ENCODE assay signal across 14 cellular contexts in genomic region chr12:103348935-103349334, GRCh38.
DNase-seq lines count a peak whose midpoint lies in the region; ATAC-seq, FAIRE-seq and TF ChIP-seq lines count a peak whose summit lies in the region.
"Had no signal": no experiment of that assay in that cellular context is flagged by ENCODE, and none has a peak within 500 bp of the region (broad histone marks: within the 10 kb centered on the region; RNA-seq: fewer than 3 reads in every experiment).

No MANE protein-coding gene starts in this region.

- TF ChIP-seq CTCF in suprapubic skin (IDR thresholded peaks at IDR 0.05) = no peak

- no peak for TF ChIP-seq EP300 in suprapubic skin (IDR thresholded peaks at IDR 0.05)

- FAIRE-seq in GM12891 (lab: Jason Lieb, UNC) = peak; percentile 51

- DNase-seq in activated naive CD4-positive, alpha-beta T cell (lab: John Stamatoyannopoulos, UW) = no peak
- no peak for DNase-seq in GM12891 (ENCODE audit: insufficient read length, low spot score)
- no peak for DNase-seq in activated T-helper 1 cell treated with anti-CD3 and anti-CD28 coated beads, Interleukin-12 subunit alpha, Interleukin-12 subunit beta, Interleukin-2, Interleukin-4 antibody, amounts not matched to agents 30 ng/mL and 10 ng/mL and 1 ng/mL, durations not matched to agents 14 hours and 24 hours and 36 hours (ENCODE audit: low spot score)
- DNase-seq in stimulated activated naive B cell treated with anti-CD40 and anti-IgM and Interleukin-4, amounts not matched to agents 10 μg/mL and 1 μg/mL and 100 μg/mL, for 72 hours = no peak
- no peak for DNase-seq in suprapubic skin (ENCODE audit: low spot score in 2 of 2)
- DNase-seq: COR-L47, HCEC 1CT, NCI-H1105 treated with DMSO at 0.1 percent for 48 hours, NCI-H187, PC-9, SJCRH30 had no signal

- H3K36me3 ChIP-seq in suprapubic skin = no peaks in the 10 kb centered on the region
- H3K36me3 ChIP-seq: SJCRH30 had no signal

- H3K4me1 ChIP-seq in suprapubic skin = no peaks in the 10 kb centered on the region
- H3K4me1 ChIP-seq: SJCRH30 had no signal

- ATAC-seq in stimulated activated naive B cell treated with anti-CD40 and anti-IgM and Interleukin-4, amounts not matched to agents 10 μg/mL and 1 μg/mL and 100 μg/mL, for 72 hours (replicated peaks) = peak; percentile 42 to 46
- no peak for ATAC-seq in GM21526 (IDR thresholded peaks at IDR 0.05; ENCODE audit: low FRiP score, unreplicated experiment)

- no peak overlapping the region for H3K4me3 Mint-ChIP-seq in activated naive CD4-positive, alpha-beta T cell treated with anti-CD3 and anti-CD28 coated beads, Interleukin-2, amount 50 U/mL, for 24 hours
- H3K4me3 Mint-ChIP-seq in activated T-helper 1 cell treated with anti-CD3 and anti-CD28 coated beads, Interleukin-12 subunit alpha, Interleukin-12 subunit beta, Interleukin-2, Interleukin-4 antibody, amounts not matched to agents 30 ng/mL and 10 ng/mL and 1 ng/mL, durations not matched to agents 14 hours and 24 hours and 36 hours = peak overlapping the region; percentile 39
- H3K4me3 Mint-ChIP-seq in stimulated activated naive B cell treated with anti-CD40 and anti-IgM and Interleukin-4, amounts not matched to agents 10 μg/mL and 1 μg/mL and 100 μg/mL, for 72 hours = no peak overlapping the region

- intact Hi-C loops in activated T-helper 1 cell treated with anti-CD3 and anti-CD28 coated beads, Interleukin-12 subunit alpha, Interleukin-12 subunit beta, Interleukin-2, Interleukin-4 antibody, amounts not matched to agents 30 ng/mL and 10 ng/mL and 1 ng/mL, durations not matched to agents 14 hours and 24 hours and 36 hours (cut with micrococcal nuclease) = no loop called here

- H3K27ac Mint-ChIP-seq in activated naive CD4-positive, alpha-beta T cell treated with anti-CD3 and anti-CD28 coated beads, Interleukin-2, amount 50 U/mL, for 24 hours = peak overlapping the region; percentile 44
- H3K27ac Mint-ChIP-seq in activated T-helper 1 cell treated with anti-CD3 and anti-CD28 coated beads, Interleukin-12 subunit alpha, Interleukin-12 subunit beta, Interleukin-2, Interleukin-4 antibody, amounts not matched to agents 30 ng/mL and 10 ng/mL and 1 ng/mL, durations not matched to agents 14 hours and 24 hours and 36 hours = no peak overlapping the region
- H3K27ac Mint-ChIP-seq in stimulated activated naive B cell treated with anti-CD40 and anti-IgM and Interleukin-4, amounts not matched to agents 10 μg/mL and 1 μg/mL and 100 μg/mL, for 72 hours = peak overlapping the region; percentile 48

- no peaks in the 10 kb centered on the region for H3K27me3 ChIP-seq in suprapubic skin
- H3K27me3 ChIP-seq: SJCRH30 had no signal

- H3K4me3 ChIP-seq in suprapubic skin = no peak overlapping the region
- H3K4me3 ChIP-seq: PC-9, SJCRH30 had no signal

- no peaks in the 10 kb centered on the region for H3K9me3 ChIP-seq in suprapubic skin
- H3K9me3 ChIP-seq: SJCRH30 had no signal

- no peaks in the 10 kb centered on the region for H3K9me3 Mint-ChIP-seq in activated naive CD4-positive, alpha-beta T cell treated with anti-CD3 and anti-CD28 coated beads, Interleukin-2, amount 50 U/mL, for 24 hours
- peaks cover 18% of the 10 kb centered on the region for H3K9me3 Mint-ChIP-seq in activated T-helper 1 cell treated with anti-CD3 and anti-CD28 coated beads, Interleukin-12 subunit alpha, Interleukin-12 subunit beta, Interleukin-2, Interleukin-4 antibody, amounts not matched to agents 30 ng/mL and 10 ng/mL and 1 ng/mL, durations not matched to agents 14 hours and 24 hours and 36 hours
- peaks cover 0 to 2% of the 10 kb centered on the region in 2 donors for H3K9me3 Mint-ChIP-seq in stimulated activated naive B cell treated with anti-CD40 and anti-IgM and Interleukin-4, amounts not matched to agents 10 μg/mL and 1 μg/mL and 100 μg/mL, for 72 hours

- H3K36me3 Mint-ChIP-seq in activated naive CD4-positive, alpha-beta T cell treated with anti-CD3 and anti-CD28 coated beads, Interleukin-2, amount 50 U/mL, for 24 hours = peaks cover 10% of the 10 kb centered on the region
- peaks cover 3% of the 10 kb centered on the region for H3K36me3 Mint-ChIP-seq in activated T-helper 1 cell treated with anti-CD3 and anti-CD28 coated beads, Interleukin-12 subunit alpha, Interleukin-12 subunit beta, Interleukin-2, Interleukin-4 antibody, amounts not matched to agents 30 ng/mL and 10 ng/mL and 1 ng/mL, durations not matched to agents 14 hours and 24 hours and 36 hours (ENCODE audit: low read depth)
- H3K36me3 Mint-ChIP-seq in stimulated activated naive B cell treated with anti-CD40 and anti-IgM and Interleukin-4, amounts not matched to agents 10 μg/mL and 1 μg/mL and 100 μg/mL, for 72 hours = peaks cover 17 to 30% of the 10 kb centered on the region in 2 donors

- H3K27ac ChIP-seq in suprapubic skin = no peak overlapping the region
- H3K27ac ChIP-seq: C4-2B, PC-9, SJCRH30 had no signal

- 89% methylated on average over 1 of the region's 1 CpG for WGBS in suprapubic skin

- TF ChIP-seq POLR2A in GM12891 (IDR thresholded peaks at IDR 0.05; ENCODE audit: low read depth, low read length) = no peak
- no peak for TF ChIP-seq POLR2A in suprapubic skin (IDR thresholded peaks at IDR 0.05)

- no peaks in the 10 kb centered on the region for H3K27me3 Mint-ChIP-seq in activated naive CD4-positive, alpha-beta T cell treated with anti-CD3 and anti-CD28 coated beads, Interleukin-2, amount 50 U/mL, for 24 hours
- peaks cover 3% of the 10 kb centered on the region for H3K27me3 Mint-ChIP-seq in activated T-helper 1 cell treated with anti-CD3 and anti-CD28 coated beads, Interleukin-12 subunit alpha, Interleukin-12 subunit beta, Interleukin-2, Interleukin-4 antibody, amounts not matched to agents 30 ng/mL and 10 ng/mL and 1 ng/mL, durations not matched to agents 14 hours and 24 hours and 36 hours (ENCODE audit: insufficient read depth)
- H3K27me3 Mint-ChIP-seq in stimulated activated naive B cell treated with anti-CD40 and anti-IgM and Interleukin-4, amounts not matched to agents 10 μg/mL and 1 μg/mL and 100 μg/mL, for 72 hours = no peaks in the 10 kb centered on the region

- H3K4me1 Mint-ChIP-seq in activated naive CD4-positive, alpha-beta T cell treated with anti-CD3 and anti-CD28 coated beads, Interleukin-2, amount 50 U/mL, for 24 hours = peaks cover 18% of the 10 kb centered on the region
- peaks cover 20% of the 10 kb centered on the region for H3K4me1 Mint-ChIP-seq in activated T-helper 1 cell treated with anti-CD3 and anti-CD28 coated beads, Interleukin-12 subunit alpha, Interleukin-12 subunit beta, Interleukin-2, Interleukin-4 antibody, amounts not matched to agents 30 ng/mL and 10 ng/mL and 1 ng/mL, durations not matched to agents 14 hours and 24 hours and 36 hours (ENCODE audit: low read depth)
- peaks cover 14 to 28% of the 10 kb centered on the region in 2 donors for H3K4me1 Mint-ChIP-seq in stimulated activated naive B cell treated with anti-CD40 and anti-IgM and Interleukin-4, amounts not matched to agents 10 μg/mL and 1 μg/mL and 100 μg/mL, for 72 hours

TF ChIP-seq in GM12891, 5 proteins besides CTCF, POLR2A, EP300 and RAD21:
- TF ChIP-seq TAF1 (IDR thresholded peaks at IDR 0.05; ENCODE audit: low read depth, low read length) (no peak), PAX5 (IDR thresholded peaks at IDR 0.05; ENCODE audit: insufficient read depth, low read length, severe bottlenecking) (no peak), POU2F2 (IDR thresholded peaks at IDR 0.05; ENCODE audit: low read depth, low read length) (no peak), SPI1 (IDR thresholded peaks at IDR 0.05; ENCODE audit: low read depth, low read length) (no peak), POLR2AphosphoS5 (IDR thresholded peaks at IDR 0.05; ENCODE audit: low read depth, low read length) (no peak)
